ENCODE assay signal across 8 cellular contexts in genomic region chr19:13234518-13234917, GRCh38.
A peak's percentile ranks its signal among the peaks of the same experiment; 100 is the strongest.
DNase-seq lines count a peak whose midpoint lies in the region; ATAC-seq and TF ChIP-seq lines count a peak whose summit lies in the region.

No MANE protein-coding gene starts in this region.

- H3K4me3 ChIP-seq in cardiac muscle cell: no peak overlapping the region

- no peaks in the 10 kb centered on the region for H3K4me1 ChIP-seq in cardiac muscle cell (ENCODE audit: low read depth)

- peaks cover 4 to 18% of the 10 kb centered on the region in 2 donors for H3K9me3 Mint-ChIP-seq in activated naive CD4-positive, alpha-beta T cell treated with anti-CD3 and anti-CD28 coated beads, Interleukin-2, amount 50 U/mL, for 72 hours

- peak; percentile 55 for TF ChIP-seq CTCF in cardiac muscle cell (IDR thresholded peaks at IDR 0.05; ENCODE audit: low read depth, low read length)

- peaks cover 5 to 22% of the 10 kb centered on the region in 2 donors for H3K36me3 Mint-ChIP-seq in activated naive CD4-positive, alpha-beta T cell treated with anti-CD3 and anti-CD28 coated beads, Interleukin-2, amount 50 U/mL, for 72 hours

- H3K27ac ChIP-seq in cardiac muscle cell: no peak overlapping the region

- peak overlapping the region; percentile 79 to 95 for H3K27ac Mint-ChIP-seq in activated naive CD4-positive, alpha-beta T cell treated with anti-CD3 and anti-CD28 coated beads, Interleukin-2, amount 50 U/mL, for 72 hours

- H3K9me3 ChIP-seq in cardiac muscle cell (ENCODE audit: low read depth): no peaks in the 10 kb centered on the region

- DNase-seq in cardiac muscle cell (ENCODE audit: low read depth in 1 of 2, low spot score in 1 of 2) (peak; percentile 41 to 44), Right ventricle myocardium inferior (ENCODE audit: missing footprints) (no peak), SKM-1 (lab: John Stamatoyannopoulos, UW; ENCODE audit: unreplicated experiment) (peak; percentile 14), left kidney (ENCODE audit: low read depth, low spot score) (peak; percentile 35)
- peak; percentile 67 to 71 for DNase-seq in activated naive CD4-positive, alpha-beta T cell treated with anti-CD3 and anti-CD28 coated beads, Interleukin-2, amount 50 U/mL, for 72 hours (ENCODE audit: low spot score in 2 of 2)
- DNase-seq in stimulated activated CD8-positive, alpha-beta memory T cell treated with anti-CD3 and anti-CD28 coated beads, Interleukin-7, amount 100 ng/mL, for 24 hours (ENCODE audit: low read depth): peak; percentile 16

- ATAC-seq in Right ventricle myocardium inferior (no peak), HG03159 (IDR thresholded peaks at IDR 0.05; ENCODE audit: unreplicated experiment) (no peak), GM18519 (IDR thresholded peaks at IDR 0.05; ENCODE audit: low FRiP score, unreplicated experiment) (no peak)
- ATAC-seq in activated naive CD4-positive, alpha-beta T cell treated with anti-CD3 and anti-CD28 coated beads, Interleukin-2, amount 50 U/mL, for 72 hours: peak; percentile 79 to 91

- H3K27me3 ChIP-seq in cardiac muscle cell: no peaks in the 10 kb centered on the region

- intact Hi-C loops in Right ventricle myocardium inferior (cut with DNase I): no loop called here

- no peaks in the 10 kb centered on the region for H3K36me3 ChIP-seq in cardiac muscle cell

Comparison
In these comparisons a context has a peak if more than half of its experiments do, and no peak if none do; other contexts are left out.
1. ATAC-seq: peak in activated naive CD4-positive, alpha-beta T cell treated with anti-CD3 and anti-CD28 coated beads, Interleukin-2, amount 50 U/mL, for 72 hours (2 of 2); none in Right ventricle myocardium inferior (single experiment), HG03159 (single experiment) and GM18519 (single experiment).